Comparison of ENCODE assay signal across 9 cellular contexts in genomic region chr14:70919774-70920173, GRCh38.
DNase-seq lines count a peak whose midpoint lies in the region; ATAC-seq lines count a peak whose summit lies in the region.
"Had no signal": no experiment of that assay in that cellular context is flagged by ENCODE, and none has a peak within 500 bp of the region (broad histone marks: within the 10 kb centered on the region; RNA-seq: fewer than 3 reads in every experiment).

No MANE protein-coding gene starts in this region.

- H3K4me1 ChIP-seq in adipocyte (ENCODE audit: control insufficient read depth, insufficient read depth, low read length) = peaks cover 55% of the 10 kb centered on the region

- peak; percentile 25 to 40 for DNase-seq in AML-193 (lab: John Stamatoyannopoulos, UW)
- peak; percentile 44 for DNase-seq in HCEC 1CT
- DNase-seq in adipocyte (ENCODE audit: low read depth) = peak; percentile 59
- DNase-seq in kidney tubule cell (ENCODE audit: low spot score) = peak; percentile 38
- no peak for DNase-seq in NCI-H2227 treated with DMSO at 0.1 percent for 48 hours (lab: John Stamatoyannopoulos, UW)
- no peak for DNase-seq in AG20443 (ENCODE audit: low spot score)
- DNase-seq: NCI-H510A treated with DMSO at 0.1 percent for 48 hours had no signal

- ATAC-seq in HG03159 (IDR thresholded peaks at IDR 0.05; ENCODE audit: unreplicated experiment) (no peak), HG03097 (IDR thresholded peaks at IDR 0.05; ENCODE audit: low FRiP score, unreplicated experiment) (no peak)

- H3K9ac ChIP-seq in adipocyte (ENCODE audit: low read length) = peak overlapping the region; percentile 58

- H3K9me3 ChIP-seq in adipocyte (ENCODE audit: control insufficient read depth, low read length) = no peaks in the 10 kb centered on the region

- peak overlapping the region; percentile 32 for H3K4me3 ChIP-seq in adipocyte (ENCODE audit: low read length)

- no peaks in the 10 kb centered on the region for H3K27me3 ChIP-seq in adipocyte (replicated peaks; ENCODE audit: control insufficient read depth, insufficient read depth, low read length)

- peaks cover 6% of the 10 kb centered on the region for H3K36me3 ChIP-seq in adipocyte (ENCODE audit: control insufficient read depth, insufficient read depth, low read length, severe bottlenecking)

Comparison
In these comparisons a context has a peak if more than half of its experiments do, and no peak if none do; other contexts are left out.
1. DNase-seq: peak in AML-193 (2 of 2), HCEC 1CT (single experiment), adipocyte (single experiment) and kidney tubule cell (single experiment); none in NCI-H2227 treated with DMSO at 0.1 percent for 48 hours (single experiment) and AG20443 (single experiment).